Comparison of ENCODE assay signal across 17 cellular contexts in the genomic region with DNA sequence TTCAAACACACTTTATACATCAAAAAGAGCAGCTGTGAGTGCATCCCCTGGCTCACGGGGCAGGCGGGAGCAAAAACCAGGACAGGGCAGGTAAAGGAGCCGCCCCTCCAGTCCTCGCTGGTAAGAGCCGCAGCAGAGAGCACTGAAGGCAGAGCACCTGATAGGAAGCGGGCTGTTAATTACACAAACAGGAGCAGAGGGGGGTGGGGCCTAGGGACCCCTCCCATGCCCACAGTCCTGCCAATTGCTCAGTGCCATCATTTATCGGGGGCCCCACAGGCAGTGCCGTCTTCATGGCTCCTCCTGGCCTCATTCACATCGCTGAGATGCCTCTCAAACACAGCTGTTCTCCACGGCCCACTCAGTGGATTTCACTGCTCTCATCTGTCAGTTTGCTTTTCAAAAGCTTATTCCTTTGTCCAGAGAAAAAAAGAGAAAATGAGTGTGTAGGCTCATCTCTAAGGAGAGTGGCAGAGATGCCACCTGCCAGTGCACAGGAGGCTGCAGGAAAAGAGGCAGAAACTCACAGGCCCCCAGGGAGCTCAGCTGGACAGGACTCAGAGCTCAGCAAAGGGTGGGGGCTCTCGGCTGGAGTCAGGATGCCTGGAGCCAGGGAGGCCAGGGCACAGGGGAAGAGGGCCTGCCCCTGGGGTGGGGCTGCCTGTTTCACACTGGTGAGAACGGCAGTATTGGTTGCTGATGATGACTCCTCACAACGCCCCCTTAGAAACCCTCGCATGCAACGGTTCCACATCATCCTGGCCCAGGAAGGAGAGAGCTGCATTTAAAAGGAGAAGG.
A peak's percentile ranks its signal among the peaks of the same experiment; 100 is the strongest.
DNase-seq lines count a peak whose midpoint lies in the region; ATAC-seq, FAIRE-seq and TF ChIP-seq lines count a peak whose summit lies in the region.
"Had no signal": no experiment of that assay in that cellular context is flagged by ENCODE, and none has a peak within 500 bp of the region (broad histone marks: within the 10 kb centered on the region; RNA-seq: fewer than 3 reads in every experiment).

No MANE protein-coding gene starts in this region.

- H3K36me3 ChIP-seq in BLaER1 (no peaks in the 10 kb centered on the region), H7 (replicated peaks; ENCODE audit: control insufficient read depth, insufficient read depth, low read length) (no peaks in the 10 kb centered on the region), lung (ENCODE audit: control insufficient read depth in 2 of 2, insufficient read depth in 2 of 2, low read length in 2 of 2) (no peaks in the 10 kb centered on the region)
- H3K36me3 ChIP-seq: SJSA1 had no signal

- H3K9me3 ChIP-seq in BLaER1 (no peaks in the 10 kb centered on the region), lung (ENCODE audit: control insufficient read depth in 2 of 2, insufficient read depth in 1 of 2, low read length in 1 of 2) (no peaks in the 10 kb centered on the region)
- H3K9me3 ChIP-seq: SJSA1 had no signal

- peak overlapping the region; percentile 88 for H3K27ac ChIP-seq in BLaER1
- H3K27ac ChIP-seq in lung (ENCODE audit: low read depth in 1 of 2, low read length in 1 of 2), result peak overlapping the region in 1 of 2 donors; percentile 46
- H3K27ac ChIP-seq: foreskin keratinocyte, SJSA1 had no signal

- H3K4me3 ChIP-seq in BLaER1 (peak overlapping the region; percentile 36; the same call in 1 of the 2 replicates), H7 (ENCODE audit: insufficient read depth, low read depth, low read length) (no peak overlapping the region), lung (no peak overlapping the region)
- H3K4me3 ChIP-seq: SJSA1 had no signal

- ATAC-seq in lung (ENCODE audit: insufficient read depth, low FRiP score) (no peak), HG02981 (IDR thresholded peaks at IDR 0.05; ENCODE audit: unreplicated experiment) (no peak)
- ATAC-seq: foreskin keratinocyte, HepG2 had no signal

- no peak for FAIRE-seq in RCC 7860 (lab: Jason Lieb, UNC)
- FAIRE-seq: bronchial epithelial cell, HepG2 had no signal

- DNase-seq in H7 (peak; percentile 48), NCI-H345 treated with DMSO at 0.1 percent for 48 hours (lab: John Stamatoyannopoulos, UW; ENCODE audit: unreplicated experiment) (peak; percentile 83), lung (ENCODE audit: low spot score) (peak; percentile 26), activated T-cell treated with anti-CD3 and anti-CD28 coated beads for 4 hours (no peak), kidney glomerular epithelial cell (lab: John Stamatoyannopoulos, UW) (no peak), RCC 7860 (ENCODE audit: low spot score) (no peak)
- DNase-seq: activated naive CD4-positive, alpha-beta T cell treated with anti-CD3 and anti-CD28 coated beads, Interleukin-2, amount 10 ng/mL, durations not matched to agents 7 days and 5 days; foreskin keratinocyte; midbrain; NCI-H1436 treated with DMSO at 0.1 percent for 48 hours; stimulated activated CD4-positive, alpha-beta T cell treated with anti-CD3 and anti-CD28 coated beads, Interleukin-1b, Interleukin-23, amount 100 ng/mL, for 48 hours; stimulated activated CD8-positive, alpha-beta memory T cell treated with anti-CD3 and anti-CD28 coated beads, Interleukin-4, amount 100 ng/mL, for 48 hours had no signal

- H3K9ac ChIP-seq in BLaER1, result peak overlapping the region; percentile 65

- H4K20me1 ChIP-seq in BLaER1, result no peaks in the 10 kb centered on the region

- peak overlapping the region; percentile 85 for H3K4me2 ChIP-seq in BLaER1

- H3K27me3 ChIP-seq in BLaER1 (no peaks in the 10 kb centered on the region), H7 (ENCODE audit: control insufficient read depth, insufficient read depth, low read length) (no peaks in the 10 kb centered on the region), lung (ENCODE audit: control insufficient read depth, insufficient read depth) (no peaks in the 10 kb centered on the region)
- H3K27me3 ChIP-seq: foreskin keratinocyte, SJSA1 had no signal

- whole genome bisulfite sequencing in lung, 2 donors, result 76 to 84% methylated on average over 15 of the region's 15 CpGs

- TF ChIP-seq CTCF in lung (IDR thresholded peaks at IDR 0.05; ENCODE audit: control extremely low read depth, extremely low read depth), result no peak

- peaks cover 100% of the 10 kb centered on the region for H3K4me1 ChIP-seq in BLaER1
- H3K4me1 ChIP-seq in lung (ENCODE audit: control insufficient read depth in 2 of 2, insufficient read depth in 2 of 2, low read length in 2 of 2), result peaks cover 1 to 3% of the 10 kb centered on the region in 2 donors

Comparison
In these comparisons a context has a peak if more than half of its experiments do, and no peak if none do; other contexts are left out.
1. DNase-seq: peak in H7 (single experiment), NCI-H345 treated with DMSO at 0.1 percent for 48 hours (single experiment) and lung (single experiment); none in activated T-cell treated with anti-CD3 and anti-CD28 coated beads for 4 hours (single experiment), kidney glomerular epithelial cell (single experiment) and RCC 7860 (single experiment).